Comparison of ENCODE assay signal across 18 cellular contexts in genomic region chrX:100926453-100926852, GRCh38. TPM values are rescaled to one million over a fixed set of nuclear protein-coding genes. Genes with fewer than 3 reads are reported as not detected.
"Had no signal": no experiment of that assay in that cellular context is flagged by ENCODE, and none has a peak within 500 bp of the region (broad histone marks: within the 10 kb centered on the region; RNA-seq: fewer than 3 reads in every experiment).

No MANE protein-coding gene starts in this region.

- ATAC-seq: foreskin keratinocyte; left colon; stimulated activated memory B cell treated with anti-CD40 and anti-IgM and Interleukin-4, amounts not matched to agents 10 μg/mL and 1 μg/mL and 100 μg/mL, for 72 hours had no signal

- H3K27ac Mint-ChIP-seq: activated CD4-positive, alpha-beta T cell treated with anti-CD3 and anti-CD28 coated beads, Interleukin-2, amount 10 ng/mL, durations not matched to agents 7 days and 5 days; activated naive CD4-positive, alpha-beta T cell treated with anti-CD3 and anti-CD28 coated beads, Interleukin-2, amount 10 ng/mL, durations not matched to agents 7 days and 5 days; activated T-helper 1 cell treated with anti-CD3 and anti-CD28 coated beads, Interleukin-12 subunit alpha, Interleukin-12 subunit beta, Interleukin-2, Interleukin-4 antibody, amounts not matched to agents 30 ng/mL and 10 ng/mL and 1 ng/mL, durations not matched to agents 14 hours and 24 hours and 36 hours; stimulated activated memory B cell treated with anti-CD40 and anti-IgM and Interleukin-4, amounts not matched to agents 10 μg/mL and 1 μg/mL and 100 μg/mL, for 72 hours had no signal

- H3K27me3 ChIP-seq: esophagus squamous epithelium had no signal

- H3K4me3 Mint-ChIP-seq: activated CD4-positive, alpha-beta T cell treated with anti-CD3 and anti-CD28 coated beads, Interleukin-2, amount 10 ng/mL, durations not matched to agents 7 days and 5 days; activated naive CD4-positive, alpha-beta T cell treated with anti-CD3 and anti-CD28 coated beads, Interleukin-2, amount 10 ng/mL, durations not matched to agents 7 days and 5 days; activated T-helper 1 cell treated with anti-CD3 and anti-CD28 coated beads, Interleukin-12 subunit alpha, Interleukin-12 subunit beta, Interleukin-2, Interleukin-4 antibody, amounts not matched to agents 30 ng/mL and 10 ng/mL and 1 ng/mL, durations not matched to agents 14 hours and 24 hours and 36 hours; stimulated activated memory B cell treated with anti-CD40 and anti-IgM and Interleukin-4, amounts not matched to agents 10 μg/mL and 1 μg/mL and 100 μg/mL, for 72 hours had no signal

- H3K79me2 ChIP-seq: parathyroid adenoma had no signal

- H3K9ac ChIP-seq: parathyroid adenoma had no signal

- DNase-seq: activated CD4-positive, alpha-beta T cell treated with anti-CD3 and anti-CD28 coated beads, Interleukin-2, amount 10 ng/mL, durations not matched to agents 7 days and 5 days; activated CD4-positive, CD25-positive, alpha-beta regulatory T cell; activated CD8-positive, alpha-beta memory T cell treated with anti-CD3 and anti-CD28 coated beads for 24 hours; activated naive CD4-positive, alpha-beta T cell treated with anti-CD3 and anti-CD28 coated beads, Interleukin-2, amount 10 ng/mL, durations not matched to agents 7 days and 5 days; adrenal gland; central memory CD4-positive, alpha-beta T cell; colonic mucosa; esophagus squamous epithelium; left colon; stimulated activated CD4-positive, alpha-beta T cell treated with anti-CD3 and anti-CD28 coated beads, Interleukin-2, amount 100 ng/mL, for 48 hours had no signal

- H2AFZ ChIP-seq: parathyroid adenoma had no signal

- H3K36me3 ChIP-seq: adrenal gland, colonic mucosa, esophagus squamous epithelium, tibial nerve had no signal

- H3K27ac ChIP-seq: adrenal gland, colonic mucosa, esophagus squamous epithelium, foreskin keratinocyte, parathyroid adenoma, tibial nerve had no signal

- H3K9me3 Mint-ChIP-seq: activated CD4-positive, alpha-beta T cell treated with anti-CD3 and anti-CD28 coated beads, Interleukin-2, amount 10 ng/mL, durations not matched to agents 7 days and 5 days had no signal

- H3K9me3 ChIP-seq: adrenal gland, colonic mucosa, esophagus squamous epithelium, tibial nerve had no signal

- FAIRE-seq: islet of Langerhans had no signal

- H3K4me3 ChIP-seq: adrenal gland, colonic mucosa, esophagus squamous epithelium, lung, tibial nerve had no signal

- H3K27me3 Mint-ChIP-seq: activated CD4-positive, alpha-beta T cell treated with anti-CD3 and anti-CD28 coated beads, Interleukin-2, amount 10 ng/mL, durations not matched to agents 7 days and 5 days; stimulated activated memory B cell treated with anti-CD40 and anti-IgM and Interleukin-4, amounts not matched to agents 10 μg/mL and 1 μg/mL and 100 μg/mL, for 72 hours had no signal

- H3K4me1 ChIP-seq: colonic mucosa, foreskin keratinocyte, parathyroid adenoma had no signal

- H3K36me3 Mint-ChIP-seq: activated naive CD4-positive, alpha-beta T cell treated with anti-CD3 and anti-CD28 coated beads, Interleukin-2, amount 10 ng/mL, durations not matched to agents 7 days and 5 days; stimulated activated memory B cell treated with anti-CD40 and anti-IgM and Interleukin-4, amounts not matched to agents 10 μg/mL and 1 μg/mL and 100 μg/mL, for 72 hours had no signal

RNA-seq across cellular contexts. Expression of gene XKRX, which starts 2.3 kb away (rescaled TPM):
- total RNA-seq: T-helper 2 cell treated with Interferon-gamma antibody and Interleukin-4, amounts not matched to agents 100 ng/mL and 5 ng/mL, for 36 hours had no signal

RNA-seq across cellular contexts. Expression of gene ARL13A, which starts 43.1 kb away (rescaled TPM):
- total RNA-seq: activated CD4-positive, alpha-beta T cell treated with anti-CD3 and anti-CD28 coated beads, Interleukin-2, amount 10 ng/mL, durations not matched to agents 7 days and 5 days; activated T-helper 1 cell treated with anti-CD3 and anti-CD28 coated beads, Interleukin-12 subunit alpha, Interleukin-12 subunit beta, Interleukin-2, Interleukin-4 antibody, amounts not matched to agents 30 ng/mL and 10 ng/mL and 1 ng/mL, durations not matched to agents 14 hours and 24 hours and 36 hours; adrenal gland; colonic mucosa; esophagus squamous epithelium; foreskin keratinocyte; left colon; lung; T-helper 2 cell treated with Interferon-gamma antibody and Interleukin-4, amounts not matched to agents 100 ng/mL and 5 ng/mL, for 36 hours; tibial nerve had no signal
- polyA plus RNA-seq: adrenal gland, foreskin keratinocyte, lung had no signal

RNA-seq across cellular contexts. Expression of gene NOX1, which starts 52.3 kb away (rescaled TPM):
- total RNA-seq: activated CD4-positive, alpha-beta T cell treated with anti-CD3 and anti-CD28 coated beads, Interleukin-2, amount 10 ng/mL, durations not matched to agents 7 days and 5 days; activated T-helper 1 cell treated with anti-CD3 and anti-CD28 coated beads, Interleukin-12 subunit alpha, Interleukin-12 subunit beta, Interleukin-2, Interleukin-4 antibody, amounts not matched to agents 30 ng/mL and 10 ng/mL and 1 ng/mL, durations not matched to agents 14 hours and 24 hours and 36 hours; adrenal gland; esophagus squamous epithelium; foreskin keratinocyte; T-helper 2 cell treated with Interferon-gamma antibody and Interleukin-4, amounts not matched to agents 100 ng/mL and 5 ng/mL, for 36 hours; tibial nerve had no signal
- polyA plus RNA-seq: foreskin keratinocyte had no signal
